19 cellular contexts compared by ENCODE assay signal in the genomic region with DNA sequence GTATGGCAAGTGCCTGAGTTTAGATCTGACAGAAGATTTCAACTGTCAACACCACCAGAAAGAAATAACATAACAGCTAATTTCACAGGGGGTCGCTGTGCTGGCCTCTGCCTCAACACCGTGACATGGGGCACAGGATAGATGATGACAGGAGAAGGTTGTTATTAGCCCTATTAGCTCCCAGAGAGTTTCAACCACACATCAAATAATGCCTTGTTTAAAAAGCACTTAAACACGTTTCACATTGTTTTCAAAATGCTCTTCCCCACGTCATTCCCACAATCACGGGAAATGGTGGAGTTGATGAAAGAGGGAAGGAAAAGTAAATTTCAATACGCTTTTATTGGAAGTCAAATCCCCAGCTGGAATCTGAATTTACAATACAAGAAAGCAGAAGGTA.
"Had no signal": no experiment of that assay in that cellular context is flagged by ENCODE, and none has a peak within 500 bp of the region (broad histone marks: within the 10 kb centered on the region; RNA-seq: fewer than 3 reads in every experiment).

No MANE protein-coding gene starts in this region.

- H3K9me3 Mint-ChIP-seq: activated naive CD4-positive, alpha-beta T cell treated with anti-CD3 and anti-CD28 coated beads, Interleukin-2, amount 50 U/mL, for 24 hours; activated T-cell treated with anti-CD3 and anti-CD28 coated beads, Interleukin-2, amount 50 U/mL, for 24 hours; dendritic cell treated with granulocyte-macrophage colony-stimulating factor and Interleukin-4, amounts not matched to agents 40 ng/mL and 50 ng/mL, for 4 days; stimulated activated memory B cell treated with anti-CD40 and anti-IgM and Interleukin-4, amounts not matched to agents 10 μg/mL and 1 μg/mL and 100 μg/mL, for 72 hours had no signal

- H3K27me3 Mint-ChIP-seq: activated CD8-positive, alpha-beta memory T cell treated with anti-CD3 and anti-CD28 coated beads, Interleukin-2, amount 10 ng/mL, durations not matched to agents 7 days and 5 days; activated naive CD4-positive, alpha-beta T cell treated with anti-CD3 and anti-CD28 coated beads, Interleukin-2, amount 50 U/mL, for 24 hours; activated T-cell treated with anti-CD3 and anti-CD28 coated beads, Interleukin-2, amount 50 U/mL, for 24 hours; brain; central memory CD8-positive, alpha-beta T cell; dendritic cell treated with granulocyte-macrophage colony-stimulating factor and Interleukin-4, amounts not matched to agents 40 ng/mL and 50 ng/mL, for 4 days; stimulated activated memory B cell treated with anti-CD40 and anti-IgM and Interleukin-4, amounts not matched to agents 10 μg/mL and 1 μg/mL and 100 μg/mL, for 72 hours had no signal

- H3K27ac Mint-ChIP-seq: activated CD8-positive, alpha-beta memory T cell treated with anti-CD3 and anti-CD28 coated beads, Interleukin-2, amount 10 ng/mL, durations not matched to agents 7 days and 5 days; activated naive CD4-positive, alpha-beta T cell treated with anti-CD3 and anti-CD28 coated beads, Interleukin-2, amount 50 U/mL, for 24 hours; activated T-cell treated with anti-CD3 and anti-CD28 coated beads, Interleukin-2, amount 50 U/mL, for 24 hours; dendritic cell treated with granulocyte-macrophage colony-stimulating factor and Interleukin-4, amounts not matched to agents 40 ng/mL and 50 ng/mL, for 4 days; stimulated activated memory B cell treated with anti-CD40 and anti-IgM and Interleukin-4, amounts not matched to agents 10 μg/mL and 1 μg/mL and 100 μg/mL, for 72 hours had no signal

- H3K4me3 Mint-ChIP-seq: activated CD8-positive, alpha-beta memory T cell treated with anti-CD3 and anti-CD28 coated beads, Interleukin-2, amount 10 ng/mL, durations not matched to agents 7 days and 5 days; activated naive CD4-positive, alpha-beta T cell treated with anti-CD3 and anti-CD28 coated beads, Interleukin-2, amount 50 U/mL, for 24 hours; activated T-cell treated with anti-CD3 and anti-CD28 coated beads, Interleukin-2, amount 50 U/mL, for 24 hours; brain; central memory CD8-positive, alpha-beta T cell; dendritic cell treated with granulocyte-macrophage colony-stimulating factor and Interleukin-4, amounts not matched to agents 40 ng/mL and 50 ng/mL, for 4 days; stimulated activated memory B cell treated with anti-CD40 and anti-IgM and Interleukin-4, amounts not matched to agents 10 μg/mL and 1 μg/mL and 100 μg/mL, for 72 hours had no signal

- H3K27me3 ChIP-seq: right lobe of liver, tibial nerve had no signal

- H3K9me3 ChIP-seq: lower lobe of right lung, psoas muscle, right lobe of liver, tibial nerve had no signal

- H3K27ac ChIP-seq: lower lobe of right lung, psoas muscle, right lobe of liver, tibial nerve had no signal

- H3K36me3 Mint-ChIP-seq: activated CD8-positive, alpha-beta memory T cell treated with anti-CD3 and anti-CD28 coated beads, Interleukin-2, amount 10 ng/mL, durations not matched to agents 7 days and 5 days; activated naive CD4-positive, alpha-beta T cell treated with anti-CD3 and anti-CD28 coated beads, Interleukin-2, amount 50 U/mL, for 24 hours; brain; stimulated activated memory B cell treated with anti-CD40 and anti-IgM and Interleukin-4, amounts not matched to agents 10 μg/mL and 1 μg/mL and 100 μg/mL, for 72 hours had no signal

- H3K36me3 ChIP-seq: lower lobe of right lung, right lobe of liver, tibial nerve had no signal

- H3K4me1 Mint-ChIP-seq: activated CD8-positive, alpha-beta memory T cell treated with anti-CD3 and anti-CD28 coated beads, Interleukin-2, amount 10 ng/mL, durations not matched to agents 7 days and 5 days; activated naive CD4-positive, alpha-beta T cell treated with anti-CD3 and anti-CD28 coated beads, Interleukin-2, amount 50 U/mL, for 24 hours; central memory CD8-positive, alpha-beta T cell; stimulated activated memory B cell treated with anti-CD40 and anti-IgM and Interleukin-4, amounts not matched to agents 10 μg/mL and 1 μg/mL and 100 μg/mL, for 72 hours had no signal

- H3K4me1 ChIP-seq: lower lobe of right lung, psoas muscle, right lobe of liver, tibial nerve had no signal

- DNase-seq: activated CD4-positive, alpha-beta T cell treated with anti-CD3 and anti-CD28 coated beads, Interleukin-2, amount 50 U/mL, for 48 hours; activated CD4-positive, CD25-positive, alpha-beta regulatory T cell treated with anti-CD3 and anti-CD28 coated beads, Interleukin-2, amount 50 U/mL, for 72 hours; activated CD8-positive, alpha-beta memory T cell treated with anti-CD3 and anti-CD28 coated beads, Interleukin-2, amount 10 ng/mL, durations not matched to agents 7 days and 5 days; activated effector memory CD4-positive, alpha-beta T cell treated with Interleukin-2 at 50 U/mL for 16 hours; activated T-cell treated with anti-CD3 and anti-CD28 coated beads, Interleukin-2, amount 50 U/mL, for 24 hours; amniotic stem cell; left cardiac atrium; lower lobe of right lung; midbrain; nucleus accumbens; psoas muscle; right lobe of liver; stimulated activated CD4-positive, alpha-beta T cell treated with anti-CD3 and anti-CD28 coated beads, Interleukin-1b, Interleukin-23, amount 100 ng/mL, for 48 hours had no signal

- H3K4me3 ChIP-seq: lower lobe of right lung, psoas muscle, right lobe of liver, tibial nerve had no signal
